Comparison of ENCODE assay signal across 8 cellular contexts in the genomic region with DNA sequence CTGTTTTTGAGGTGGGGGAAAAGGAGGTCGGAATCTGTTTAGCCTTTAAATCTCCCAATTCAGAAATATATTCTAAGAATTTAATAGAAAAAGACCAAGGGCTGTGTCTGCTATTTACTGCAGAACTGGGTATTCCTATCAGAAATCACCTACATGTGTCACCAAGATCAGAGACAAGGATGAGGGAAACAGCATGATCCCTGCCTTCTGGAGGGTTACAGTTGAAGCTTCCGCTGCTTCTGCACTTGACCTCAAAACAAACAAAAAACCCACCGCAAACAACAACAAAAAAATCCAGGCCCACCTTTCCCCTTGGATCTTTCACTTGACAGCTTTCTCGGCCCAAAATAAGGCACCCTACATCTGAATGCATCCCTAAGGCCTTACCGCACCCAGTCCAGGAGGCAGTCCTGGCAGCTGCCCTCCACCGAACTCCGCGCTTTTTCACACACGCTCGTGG. TPM values are rescaled to one million over a fixed set of nuclear protein-coding genes. Genes with fewer than 3 reads are reported as not detected.
DNase-seq lines count a peak whose midpoint lies in the region; ATAC-seq and TF ChIP-seq lines count a peak whose summit lies in the region.

No MANE protein-coding gene starts in this region.

- DNase-seq in AG04450 (ENCODE audit: low read depth, low spot score) (no peak), SK-N-MC (ENCODE audit: low read depth, low spot score) (no peak), foreskin keratinocyte (no peak), gastrocnemius medialis (no peak), epidermal melanocyte (ENCODE audit: insufficient read length, low spot score) (no peak), Kasumi-1 (lab: John Stamatoyannopoulos, UW) (no peak)

- H3K9me3 ChIP-seq in AG04450 (ENCODE audit: control insufficient read depth, insufficient read depth, low read length) (peaks cover 2% of the 10 kb centered on the region; the same call in 1 of the 2 replicates), SK-N-MC (ENCODE audit: low read depth, low read length) (no peaks in the 10 kb centered on the region), gastrocnemius medialis (no peaks in the 10 kb centered on the region)

- H3K9ac ChIP-seq in SK-N-MC (ENCODE audit: insufficient read length), result peak overlapping the region; percentile 95

- peak; percentile 14 for ATAC-seq in GM21360 (IDR thresholded peaks at IDR 0.05; ENCODE audit: unreplicated experiment)
- peak; percentile 10 for ATAC-seq in foreskin keratinocyte
- ATAC-seq in gastrocnemius medialis, result peak; percentile 18 to 35
- ATAC-seq in GM18519 (IDR thresholded peaks at IDR 0.05; ENCODE audit: low FRiP score, unreplicated experiment), result no peak

- intact Hi-C loops in gastrocnemius medialis (cut with DNase I; ENCODE audit: low total_unique reads), result loop anchor here (5.0 kb wide), 1 partner anchor 138 kb away; no protein-coding TSS in a partner anchor

- POLR2A ChIA-PET in AG04450 (lab: Yijun Ruan, JAX), result interaction anchor here (1.4 kb wide), 1 partner anchor 98 kb away, joined by 5 read pairs; no protein-coding TSS in a partner anchor

- H3K27me3 ChIP-seq in AG04450 (ENCODE audit: control insufficient read depth, insufficient read depth, low read length), result no peaks in the 10 kb centered on the region
- no peaks in the 10 kb centered on the region for H3K27me3 ChIP-seq in foreskin keratinocyte
- no peaks in the 10 kb centered on the region for H3K27me3 ChIP-seq in gastrocnemius medialis

- in situ Hi-C loops in gastrocnemius medialis (cut with MboI; ENCODE audit: low sequenced_read_pairs in 4 of 4), result no loop called here

- H3K4me1 ChIP-seq in foreskin keratinocyte (peaks cover 3% of the 10 kb centered on the region), gastrocnemius medialis (peaks cover 10 to 33% of the 10 kb centered on the region in 2 donors)

- H3K27ac ChIP-seq in AG04450 (ENCODE audit: low read depth, low read length) (peak overlapping the region; percentile 68), SK-N-MC (peak overlapping the region; percentile 98), foreskin keratinocyte (no peak overlapping the region), gastrocnemius medialis (peak overlapping the region; percentile 66 to 86 (median 76))

- TF ChIP-seq CTCF in AG04450 (IDR thresholded peaks at IDR 0.05; ENCODE audit: low read depth, low read length), result no peak
- no peak for TF ChIP-seq CTCF in foreskin keratinocyte (conservative IDR thresholded peaks at IDR 0.05)
- no peak for TF ChIP-seq CTCF in gastrocnemius medialis (IDR thresholded peaks at IDR 0.05 in 4 of 5, conservative IDR thresholded peaks at IDR 0.05 in 1 of 5)

- peak overlapping the region; percentile 79 for H3K4me3 ChIP-seq in AG04450 (ENCODE audit: low read depth, low read length)
- peak overlapping the region; percentile 95 for H3K4me3 ChIP-seq in SK-N-MC
- peak overlapping the region; percentile 72 to 92 (median 78) for H3K4me3 ChIP-seq in gastrocnemius medialis

- CTCF ChIA-PET in AG04450 (lab: Charles Lee), result interaction anchor here (0.5 to 4.0 kb wide), 12 partner anchors 11 to 532 kb away, joined by 3 to 17 read pairs (median 3); no protein-coding TSS in a partner anchor

- no peak for TF ChIP-seq POLR2A in gastrocnemius medialis (IDR thresholded peaks at IDR 0.05)

- H3K36me3 ChIP-seq in SK-N-MC (ENCODE audit: insufficient read depth, low read length), result no peaks in the 10 kb centered on the region
- H3K36me3 ChIP-seq in gastrocnemius medialis, result no peaks in the 10 kb centered on the region

RNA-seq across cellular contexts. Expression of a gene that starts 0.8 kb away (rescaled TPM):
- 24.6 and 28.4 TPM in 2 replicates for polyA plus RNA-seq in AG04450 (2011; rRNA removed)
- polyA minus RNA-seq in AG04450 (2011; rRNA and poly(A)+ RNA removed), result 52.7 and 76.2 TPM in 2 replicates
- total RNA-seq in foreskin keratinocyte, result 8.1 and 9.5 TPM in 2 replicates
- 1.7 and 1.8 TPM in 2 replicates for polyA plus RNA-seq in foreskin keratinocyte
- total RNA-seq in gastrocnemius medialis, result 1 to 10 TPM; 3.9 to 8.6 (median 7.3) TPM
